Comparison of ENCODE assay signal across 10 cellular contexts in the genomic region with DNA sequence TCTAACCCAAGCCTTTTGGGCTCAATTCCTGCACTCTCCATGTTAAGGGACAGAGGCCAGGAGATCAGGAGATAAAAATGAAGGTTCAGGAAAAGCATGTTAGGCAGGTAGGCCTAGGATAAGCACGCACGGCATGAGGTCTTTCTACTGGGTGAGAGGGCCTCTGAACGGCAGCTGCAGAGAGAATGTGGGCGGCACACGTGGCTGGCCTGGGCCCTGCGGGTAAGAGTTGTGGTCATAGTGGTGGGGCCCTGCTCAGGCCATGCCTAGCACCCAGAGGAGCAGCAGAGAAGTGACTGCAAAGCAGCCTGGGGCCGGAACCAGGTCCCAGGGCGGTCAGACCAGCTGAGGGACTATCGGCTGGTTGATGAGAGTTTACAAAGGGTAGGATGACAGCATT. TPM values are rescaled to one million over a fixed set of nuclear protein-coding genes. Genes with fewer than 3 reads are reported as not detected.
A peak's percentile ranks its signal among the peaks of the same experiment; 100 is the strongest.
DNase-seq lines count a peak whose midpoint lies in the region; ATAC-seq and TF ChIP-seq lines count a peak whose summit lies in the region.
"Had no signal": no experiment of that assay in that cellular context is flagged by ENCODE, and none has a peak within 500 bp of the region (broad histone marks: within the 10 kb centered on the region; RNA-seq: fewer than 3 reads in every experiment).

No MANE protein-coding gene starts in this region.

- no peak overlapping the region for H3K27ac ChIP-seq in HCT116 (ENCODE audit: low read depth, low read length)
- no peak overlapping the region for H3K27ac ChIP-seq in right lobe of liver

- H3K4me1 ChIP-seq in HCT116 (ENCODE audit: control insufficient read depth in 1 of 2, insufficient read depth in 2 of 2, low read length in 2 of 2) (peaks cover 16 to 20% of the 10 kb centered on the region in 2 experiments; a peak in 3 of 4 replicates), right lobe of liver (peaks cover 0 to 8% (median 0%) of the 10 kb centered on the region in 4 donors)

- H3K9me3 ChIP-seq in HCT116 (ENCODE audit: control insufficient read depth in 1 of 2, insufficient read depth in 1 of 2, low read depth in 1 of 2, low read length in 2 of 2) (no peaks in the 10 kb centered on the region), right lobe of liver (no peaks in the 10 kb centered on the region)

- WGBS in right lobe of liver (ENCODE audit: insufficient coverage, low coverage, low lambda C conversion rate, missing lambda C conversion rate) = 87% methylated on average over 4 of the region's 9 CpGs

- no peaks in the 10 kb centered on the region for H3K79me2 ChIP-seq in HCT116 (ENCODE audit: insufficient read depth, low read length)

- POLR2A ChIA-PET in HCT116 (lab: Charles Lee) = no interaction called here

- BruUV-seq in HCT116 (replicated peaks; lab: Mats Ljungman, UMichigan) = no TSS peak

- H3K27me3 ChIP-seq in HCT116 (ENCODE audit: insufficient read depth, low read length) (no peaks in the 10 kb centered on the region), right lobe of liver (no peaks in the 10 kb centered on the region)

- H3K36me3 ChIP-seq in HCT116 (ENCODE audit: control insufficient read depth in 1 of 2, insufficient read depth in 2 of 2, low read length in 2 of 2) (no peaks in the 10 kb centered on the region), right lobe of liver (no peaks in the 10 kb centered on the region)

- no peak overlapping the region for H3K4me3 ChIP-seq in HCT116 (replicated peaks in 1 of 2; ENCODE audit: low read depth in 1 of 2, low read length in 2 of 2)
- H3K4me3 ChIP-seq in right lobe of liver = no peak overlapping the region

- no peak for TF ChIP-seq POLR2A in HCT116 (IDR thresholded peaks at IDR 0.05; ENCODE audit: borderline replicate concordance, extremely low read depth, insufficient read depth, insufficient read length)
- TF ChIP-seq POLR2A in right lobe of liver (IDR thresholded peaks at IDR 0.05) = no peak

- H3K9me2 ChIP-seq in HCT116 (ENCODE audit: insufficient read depth) = no peaks in the 10 kb centered on the region

- TF ChIP-seq CTCF in HCT116 (IDR thresholded peaks at IDR 0.05 in 2 of 3, conservative IDR thresholded peaks at IDR 0.05 in 1 of 3; ENCODE audit: borderline replicate concordance in 1 of 3, insufficient read depth in 1 of 3, low read depth in 2 of 3, low read length in 2 of 3) (no peak), right lobe of liver (IDR thresholded peaks at IDR 0.05) (no peak)

- peak overlapping the region; percentile 51 for H2AFZ ChIP-seq in HCT116 (ENCODE audit: low read depth, low read length, poor library complexity, severe bottlenecking)

- no peak for TF ChIP-seq RAD21 in HCT116 (IDR thresholded peaks at IDR 0.05; ENCODE audit: low read depth)

- H4K20me1 ChIP-seq in HCT116 (ENCODE audit: insufficient read depth) = no peaks in the 10 kb centered on the region

- peak overlapping the region; percentile 26; the same call in 1 of the 2 replicates for H3K9ac ChIP-seq in HCT116 (ENCODE audit: low read length)

- RAD21 ChIA-PET in HCT116 (lab: Charles Lee; ENCODE audit: low non-redundant PET in 1 of 2, low total read pairs in 2 of 2, uncharacterized antibody in 2 of 2, unreplicated experiment in 2 of 2) = no interaction called here

- CTCF ChIA-PET in HCT116 (lab: Charles Lee) = no interaction called here

- DNase-seq in GF-D8 (lab: John Stamatoyannopoulos, UW) (peak; percentile 42), HCT116 (ENCODE audit: low read depth, low spot score) (no peak), NOMO-1 (lab: John Stamatoyannopoulos, UW; ENCODE audit: unreplicated experiment in 2 of 2) (peak; percentile 64 to 86), right lobe of liver (peak in 2 of 3 donors; percentile 13 to 15), NCI-H774 (lab: John Stamatoyannopoulos, UW) (no peak), NCI-H524 (lab: John Stamatoyannopoulos, UW) (no peak), NCI-H1417 treated with DMSO at 0.1 percent for 48 hours (lab: John Stamatoyannopoulos, UW) (no peak)
- DNase-seq in activated naive CD4-positive, alpha-beta T cell treated with Interleukin-2 at 50 U/mL for 16 hours = no peak
- DNase-seq: SHP77 had no signal

- intact Hi-C loops in HCT116 (cut with micrococcal nuclease) = no loop called here
- intact Hi-C loops in right lobe of liver (cut with DNase I) = no loop called here

- ATAC-seq in HCT116 (peak; percentile 64), right lobe of liver (no peak)

- peak overlapping the region; percentile 36; the same call in 1 of the 2 replicates for H3K4me2 ChIP-seq in HCT116 (ENCODE audit: low read length)

TF ChIP-seq in HCT116, 20 proteins besides CTCF, POLR2A, EP300 and RAD21:
- TF ChIP-seq, protein P1, sequence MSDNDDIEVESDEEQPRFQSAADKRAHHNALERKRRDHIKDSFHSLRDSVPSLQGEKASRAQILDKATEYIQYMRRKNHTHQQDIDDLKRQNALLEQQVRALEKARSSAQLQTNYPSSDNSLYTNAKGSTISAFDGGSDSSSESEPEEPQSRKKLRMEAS (IDR thresholded peaks at IDR 0.05) = peak; percentile 57; the same call in 1 of the 2 replicates
- TF ChIP-seq EZH2phosphoT487 (IDR thresholded peaks at IDR 0.05; ENCODE audit: borderline replicate concordance) (no peak), CBX3 (IDR thresholded peaks at IDR 0.05; ENCODE audit: low read depth) (no peak), POLR2AphosphoS5 (IDR thresholded peaks at IDR 0.05; ENCODE audit: low read depth, low read length) (no peak), EGR1 (IDR thresholded peaks at IDR 0.05; ENCODE audit: low read depth) (peak; percentile 51; the same call in 1 of the 2 replicates), ZFX (IDR thresholded peaks at IDR 0.05) (peak; percentile 41; the same call in 1 of the 2 replicates)

RNA-seq across cellular contexts. Expression of a gene that starts 7.5 kb away (rescaled TPM):
- total RNA-seq in HCT116 (2021; ENCODE audit: unreplicated experiment) (7.0 TPM), right lobe of liver (under 1 TPM in 3 of 6 experiments, not detected in 3; 0.12 to 0.55 (median 0.54) TPM)
- polyA plus RNA-seq in HCT116 (2012) = 4.0 and 4.1 TPM in 2 replicates
- polyA plus RNA-seq: IgD-negative memory B cell had no signal

Comparison
In these comparisons a context has a peak if more than half of its experiments do, and no peak if none do; other contexts are left out.
1. DNase-seq: peak in GF-D8 (single experiment), NOMO-1 (2 of 2) and right lobe of liver (2 of 3); none in HCT116 (single experiment), NCI-H774 (single experiment), NCI-H524 (0 of 2), NCI-H1417 treated with DMSO at 0.1 percent for 48 hours (single experiment) and activated naive CD4-positive, alpha-beta T cell treated with Interleukin-2 at 50 U/mL for 16 hours (single experiment).